Comparison of ENCODE assay signal across 9 cellular contexts in genomic region chr3:39166134-39166710, GRCh38. TPM values are rescaled to one million over a fixed set of nuclear protein-coding genes. Genes with fewer than 3 reads are reported as not detected.
A peak's percentile ranks its signal among the peaks of the same experiment; 100 is the strongest.
DNase-seq lines count a peak whose midpoint lies in the region; ATAC-seq and TF ChIP-seq lines count a peak whose summit lies in the region.
"Had no signal": no experiment of that assay in that cellular context is flagged by ENCODE, and none has a peak within 500 bp of the region (broad histone marks: within the 10 kb centered on the region; RNA-seq: fewer than 3 reads in every experiment).

No MANE protein-coding gene starts in this region.

- no peaks in the 10 kb centered on the region for H3K79me1 ChIP-seq in mesendoderm (ENCODE audit: low read length)

- TF ChIP-seq CTCF in BJ (IDR thresholded peaks at IDR 0.05; ENCODE audit: insufficient read depth, low read depth, low read length) (no peak), NB4 (IDR thresholded peaks at IDR 0.05; ENCODE audit: low read depth, low read length) (no peak), dorsolateral prefrontal cortex (IDR thresholded peaks at IDR 0.05 in 54 of 56, conservative IDR thresholded peaks at IDR 0.05 in 2 of 56; ENCODE audit: low read depth in 1 of 56, partially characterized antibody in 56 of 56) (no peak)

- no peak overlapping the region for H3K23ac ChIP-seq in mesendoderm (ENCODE audit: low read length)

- H3K4me1 ChIP-seq in mesendoderm (ENCODE audit: control insufficient read depth, low read depth, low read length): peaks cover 7% of the 10 kb centered on the region

- H2AK5ac ChIP-seq in mesendoderm (ENCODE audit: low read length): no peak overlapping the region

- H4K5ac ChIP-seq in mesendoderm (ENCODE audit: low read length): no peak overlapping the region

- H3K9ac ChIP-seq in mesendoderm (ENCODE audit: low read length): no peak overlapping the region

- H3K27me3 ChIP-seq in BJ (ENCODE audit: control insufficient read depth, insufficient read depth, low read length) (no peaks in the 10 kb centered on the region), dorsolateral prefrontal cortex (no peaks in the 10 kb centered on the region), mesendoderm (ENCODE audit: insufficient read depth, low read length, poor library complexity) (no peaks in the 10 kb centered on the region)

- H3K36me3 ChIP-seq in BJ (ENCODE audit: control insufficient read depth, insufficient read depth, low read length): no peaks in the 10 kb centered on the region
- no peaks in the 10 kb centered on the region for H3K36me3 ChIP-seq in mesendoderm (ENCODE audit: control insufficient read depth, insufficient read depth, low read length)

- POLR2A ChIA-PET in BJ (lab: Charles Lee): interaction anchor here (0.6 kb wide), 2 partner anchors 10 to 218 kb away, joined by 3 to 13 read pairs; no protein-coding TSS in a partner anchor

- H3K79me2 ChIP-seq in mesendoderm (ENCODE audit: control insufficient read depth, insufficient read depth, low read length): no peaks in the 10 kb centered on the region

- no peak overlapping the region for H3K4me2 ChIP-seq in mesendoderm (ENCODE audit: low read length)

- no peak for TF ChIP-seq POLR2A in NB4 (IDR thresholded peaks at IDR 0.05; ENCODE audit: extremely low read depth, insufficient read length)

- H3K27ac ChIP-seq in dorsolateral prefrontal cortex (peak overlapping the region in 55 of 59 donors; percentile 1 to 90 (median 73)), mesendoderm (ENCODE audit: low read depth, low read length) (peak overlapping the region; percentile 74)
- H3K27ac ChIP-seq: HL-60 had no signal

- intact Hi-C loops in dorsolateral prefrontal cortex (cut with DNase I) (no loop called here), left colon (cut with DNase I, micrococcal nuclease) (no loop called here)

- H3K4me3 ChIP-seq in BJ (ENCODE audit: low read depth, low read length): no peak overlapping the region
- no peak overlapping the region for H3K4me3 ChIP-seq in NB4 (ENCODE audit: low read depth, low read length)
- no peak overlapping the region for H3K4me3 ChIP-seq in dorsolateral prefrontal cortex
- H3K4me3 ChIP-seq in mesendoderm (ENCODE audit: low read length): no peak overlapping the region

- peak overlapping the region; percentile 25 for H3K18ac ChIP-seq in mesendoderm (ENCODE audit: low read length)

- DNase-seq in BJ (ENCODE audit: low read depth) (peak; percentile 87), NB4 (ENCODE audit: low read depth) (peak; percentile 54), dorsolateral prefrontal cortex (no peak), mesendoderm (peak; percentile 96), NCI-H2081 (lab: John Stamatoyannopoulos, UW) (no peak), left colon (no peak)

- WGBS in mesendoderm (ENCODE audit: extremely low coverage, insufficient coverage, low lambda C conversion rate): no CpG with 5 or more reads among the region's 3 CpGs

- H2BK15ac ChIP-seq in mesendoderm (replicated peaks; ENCODE audit: low read depth): no peak overlapping the region

- H3K56ac ChIP-seq in mesendoderm (ENCODE audit: low read length): peak overlapping the region; percentile 53

- no peak overlapping the region for H4K8ac ChIP-seq in mesendoderm (ENCODE audit: low read depth, low read length)

- H2BK5ac ChIP-seq in mesendoderm (ENCODE audit: low read length): peak overlapping the region; percentile 74

- CTCF ChIA-PET in BJ (lab: Yijun Ruan, JAX): interaction anchor here (0.7 to 3.5 kb wide), 3 partner anchors 40 to 73 kb away, joined by 3 to 19 read pairs (median 3); no protein-coding TSS in a partner anchor

- H2BK120ac ChIP-seq in mesendoderm (ENCODE audit: low read depth, low read length): peak overlapping the region; percentile 80

- ATAC-seq in GM18858 (IDR thresholded peaks at IDR 0.05; ENCODE audit: unreplicated experiment) (no peak), left colon (no peak), HG03039 (IDR thresholded peaks at IDR 0.05; ENCODE audit: unreplicated experiment) (no peak)

- no peak overlapping the region for H3K4ac ChIP-seq in mesendoderm (ENCODE audit: low read depth, low read length)

RNA-seq across cellular contexts. Expression of gene CSRNP1, which starts 12.8 kb away (rescaled TPM):
- polyA plus RNA-seq in BJ (2011; rRNA removed): 8.1 and 14.8 TPM in 2 replicates
- polyA minus RNA-seq in BJ (2011; rRNA and poly(A)+ RNA removed): 16.5 and 20.5 TPM in 2 replicates
- total RNA-seq in dorsolateral prefrontal cortex (10 to 100 TPM; 10.1 to 52.4 (median 18.1) TPM), left colon (10 to 100 TPM; 19.2 to 33.7 TPM)
- 13.7 TPM for polyA plus RNA-seq in mesendoderm (2013, experiment 1 of 2)
- polyA plus RNA-seq in mesendoderm (2013, experiment 2 of 2): 13.9 TPM

RNA-seq across cellular contexts. Expression of gene XIRP1, which starts 26.2 kb away (rescaled TPM):
- 0.04 and 0.05 TPM in 2 replicates for polyA plus RNA-seq in BJ (2011; rRNA removed)
- polyA minus RNA-seq in BJ (2011; rRNA and poly(A)+ RNA removed): 0.10 TPM in 1 of 2 replicates, not detected in the other
- total RNA-seq in dorsolateral prefrontal cortex (under 1 TPM in 41 of 120 experiments, not detected in 79; 0.06 to 0.38 (median 0.17) TPM), left colon (not detected)
- 0.01 TPM for polyA plus RNA-seq in mesendoderm (2013, experiment 1 of 2)
- polyA plus RNA-seq in mesendoderm (2013, experiment 2 of 2): 0.03 TPM

RNA-seq across cellular contexts. Expression of gene TTC21A, which starts 58.7 kb away (rescaled TPM):
- polyA plus RNA-seq in BJ (2011; rRNA removed): 2.3 and 3.1 TPM in 2 replicates
- 3.0 and 4.4 TPM in 2 replicates for polyA minus RNA-seq in BJ (2011; rRNA and poly(A)+ RNA removed)
- total RNA-seq in dorsolateral prefrontal cortex (10 to 100 TPM; 12.8 to 44.7 (median 24.4) TPM), left colon (1 to 10 TPM; 4.5 to 8.3 TPM)
- polyA plus RNA-seq in mesendoderm (2013, experiment 1 of 2): 0.44 TPM
- polyA plus RNA-seq in mesendoderm (2013, experiment 2 of 2): 0.39 TPM

RNA-seq across cellular contexts. Expression of gene GORASP1, which starts 58.8 kb away (rescaled TPM):
- 58.3 and 87.0 TPM in 2 replicates for polyA plus RNA-seq in BJ (2011; rRNA removed)
- 45.8 and 64.5 TPM in 2 replicates for polyA minus RNA-seq in BJ (2011; rRNA and poly(A)+ RNA removed)
- total RNA-seq in dorsolateral prefrontal cortex (10 to 100 TPM; 52.3 to 94.4 (median 70.3) TPM), left colon (100 to 1,000 TPM in 1 of 2 donors, 10 to 100 TPM in 1; 86.8 to 106 TPM)
- 12.0 TPM for polyA plus RNA-seq in mesendoderm (2013, experiment 1 of 2)
- polyA plus RNA-seq in mesendoderm (2013, experiment 2 of 2): 12.0 TPM

Comparison
In these comparisons a context has a peak if more than half of its experiments do, and no peak if none do; other contexts are left out.
1. DNase-seq: peak in BJ (single experiment), NB4 (single experiment) and mesendoderm (single experiment); none in dorsolateral prefrontal cortex (0 of 10), NCI-H2081 (0 of 2) and left colon (0 of 2).